ENCODE assay signal across 12 cellular contexts in genomic region chr11:110147965-110148709, GRCh38. TPM values are rescaled to one million over a fixed set of nuclear protein-coding genes. Genes with fewer than 3 reads are reported as not detected.
A peak's percentile ranks its signal among the peaks of the same experiment; 100 is the strongest.
DNase-seq lines count a peak whose midpoint lies in the region; ATAC-seq, FAIRE-seq and TF ChIP-seq lines count a peak whose summit lies in the region.
"Had no signal": no experiment of that assay in that cellular context is flagged by ENCODE, and none has a peak within 500 bp of the region (broad histone marks: within the 10 kb centered on the region; RNA-seq: fewer than 3 reads in every experiment).

No MANE protein-coding gene starts in this region.

- TF ChIP-seq CTCF in AG09319 (IDR thresholded peaks at IDR 0.05; ENCODE audit: low read depth, low read length) (no peak), body of pancreas (IDR thresholded peaks at IDR 0.05) (no peak), keratinocyte (optimal IDR thresholded peaks at IDR 0.05 in 1 of 3, IDR thresholded peaks at IDR 0.05 in 1 of 3, conservative IDR thresholded peaks at IDR 0.05 in 1 of 3; ENCODE audit: extremely low read depth in 1 of 3, insufficient read depth in 2 of 3, low read length in 3 of 3) (no peak), psoas muscle (IDR thresholded peaks at IDR 0.05) (no peak)

- intact Hi-C loops in body of pancreas (cut with DNase I) = no loop called here
- intact Hi-C loops in psoas muscle (cut with DNase I) = no loop called here

- dilution Hi-C loops in keratinocyte (cut with MboI; ENCODE audit: extremely low pct_ligation_motif_present, low sequenced_read_pairs) = no loop called here

- peak overlapping the region; percentile 14 for H3K27ac ChIP-seq in HUES48 (ENCODE audit: low read depth, low read length)
- no peak overlapping the region for H3K27ac ChIP-seq in body of pancreas
- H3K27ac ChIP-seq in keratinocyte (ENCODE audit: control insufficient read depth, insufficient read depth, low read length) = peak overlapping the region; percentile 35
- H3K27ac ChIP-seq in psoas muscle = no peak overlapping the region

- H3K9ac ChIP-seq in HUES48 (ENCODE audit: low read depth, low read length) (no peak overlapping the region), keratinocyte (ENCODE audit: control insufficient read depth, extremely low read depth, insufficient read depth, low read length) (no peak overlapping the region)

- no peak overlapping the region for H3K4me2 ChIP-seq in keratinocyte (ENCODE audit: control insufficient read depth, extremely low read depth, insufficient read depth, low read depth, low read length)

- no peak overlapping the region for H2AFZ ChIP-seq in keratinocyte (ENCODE audit: control insufficient read depth, low read length)

- H3K79me2 ChIP-seq in keratinocyte (ENCODE audit: control insufficient read depth, insufficient read depth, low read length) = peaks cover 41% of the 10 kb centered on the region

- DNase-seq in AG09319 (ENCODE audit: extremely low read depth, low read depth) (peak; percentile 28), body of pancreas (no peak), keratinocyte (ENCODE audit: low read depth, low spot score) (no peak), psoas muscle (no peak), ecto neural progenitor cell (ENCODE audit: low spot score) (no peak)
- no peak for DNase-seq in stimulated activated CD4-positive, alpha-beta T cell treated with anti-CD3 and anti-CD28 coated beads, Interleukin-2, amount 100 ng/mL, for 24 hours
- DNase-seq: activated naive CD4-positive, alpha-beta T cell treated with anti-CD3 and anti-CD28 coated beads, Interleukin-2, amount 10 ng/mL, durations not matched to agents 7 days and 5 days; NCI-H187 treated with DMSO at 0.1 percent for 48 hours; RPMI8226; stimulated activated naive CD8-positive, alpha-beta T cell treated with anti-CD3 and anti-CD28 coated beads, Interleukin-15, amount 100 ng/mL, for 72 hours had no signal

- no peak for TF ChIP-seq POLR2A in body of pancreas (IDR thresholded peaks at IDR 0.05)

- H4K20me1 ChIP-seq in keratinocyte (ENCODE audit: control insufficient read depth, extremely low read depth, insufficient read depth, low read length) = no peaks in the 10 kb centered on the region

- H3K9me1 ChIP-seq in keratinocyte (ENCODE audit: control insufficient read depth, extremely low read depth, insufficient read depth, low read length) = peaks cover 2% of the 10 kb centered on the region

- H3K4me3 ChIP-seq in HUES48 (ENCODE audit: low read depth, low read length) (no peak overlapping the region), body of pancreas (no peak overlapping the region), keratinocyte (ENCODE audit: control insufficient read depth in 2 of 3, extremely low read depth in 1 of 3, insufficient read depth in 2 of 3, low read depth in 1 of 3, low read length in 3 of 3) (no peak overlapping the region), psoas muscle (no peak overlapping the region)

- H3K4me1 ChIP-seq in HUES48 (ENCODE audit: control insufficient read depth, insufficient read depth, low read length) (peaks cover 10% of the 10 kb centered on the region; the same call in 1 of the 2 replicates), body of pancreas (no peaks in the 10 kb centered on the region), keratinocyte (ENCODE audit: control insufficient read depth, extremely low read depth, insufficient read depth, low read length) (peaks cover 21% of the 10 kb centered on the region), psoas muscle (peaks cover 18% of the 10 kb centered on the region)

- WGBS in body of pancreas, 2 donors = 57 to 75% methylated on average over 3 of the region's 3 CpGs
- 37 to 49% (median 37%) methylated on average over 3 of the region's 3 CpGs for WGBS in psoas muscle, 3 donors

- FAIRE-seq in keratinocyte (lab: Jason Lieb, UNC) = no peak

- H3K36me3 ChIP-seq in HUES48 (ENCODE audit: control insufficient read depth, insufficient read depth, low read length) (no peaks in the 10 kb centered on the region), body of pancreas (replicated peaks in 1 of 2; ENCODE audit: insufficient read depth in 1 of 2, low read depth in 2 of 2) (no peaks in the 10 kb centered on the region), keratinocyte (ENCODE audit: control insufficient read depth in 2 of 2, extremely low read depth in 1 of 2, insufficient read depth in 2 of 2, low read length in 2 of 2) (peaks cover 0 to 12% of the 10 kb centered on the region in 2 experiments), psoas muscle (ENCODE audit: insufficient read depth in 1 of 2, low read depth in 1 of 2) (peaks cover 0 to 3% of the 10 kb centered on the region in 2 donors)

- H3K9me3 ChIP-seq in HUES48 (ENCODE audit: control insufficient read depth, insufficient read depth, low read length) (no peaks in the 10 kb centered on the region), body of pancreas (no peaks in the 10 kb centered on the region), keratinocyte (ENCODE audit: control insufficient read depth, low read depth, low read length) (no peaks in the 10 kb centered on the region), psoas muscle (no peaks in the 10 kb centered on the region)

- no peaks in the 10 kb centered on the region for H3K27me3 ChIP-seq in HUES48 (ENCODE audit: control insufficient read depth, insufficient read depth, low read length)
- no peaks in the 10 kb centered on the region for H3K27me3 ChIP-seq in body of pancreas
- no peaks in the 10 kb centered on the region for H3K27me3 ChIP-seq in keratinocyte (ENCODE audit: control insufficient read depth, extremely low read depth, insufficient read depth, low read length)
- no peaks in the 10 kb centered on the region for H3K27me3 ChIP-seq in psoas muscle (ENCODE audit: insufficient read depth in 3 of 3, low read length in 2 of 3)

- ATAC-seq in body of pancreas = peak; percentile 18
- ATAC-seq in HG03520 (IDR thresholded peaks at IDR 0.05; ENCODE audit: unreplicated experiment) = no peak
- no peak for ATAC-seq in psoas muscle
- ATAC-seq: stimulated activated naive CD8-positive, alpha-beta T cell treated with anti-CD3 and anti-CD28 coated beads, Interleukin-15, amount 100 ng/mL, for 72 hours had no signal

RNA-seq across cellular contexts. Expression of gene ZC3H12C, which starts 54.9 kb away (rescaled TPM):
- total RNA-seq in body of pancreas = 1 to 10 TPM; 7.3 to 7.8 TPM
- 11.1 to 14.0 TPM (median 13.9 TPM) in 3 replicates for polyA plus RNA-seq in keratinocyte
- polyA plus RNA-seq in keratinocyte (2011; ENCODE audit: low read depth) = 2.5 TPM
- 4.6 and 6.9 TPM in 2 replicates for polyA plus RNA-seq in keratinocyte (2011; cell fraction: cytosol; rRNA removed)
- polyA plus RNA-seq in keratinocyte (2011; cell fraction: nucleus; rRNA removed) = 24.8 and 26.0 TPM in 2 replicates
- polyA plus RNA-seq in keratinocyte (2012; ENCODE audit: low replicate concordance) = 3.4 and 5.8 TPM in 2 replicates
- polyA minus RNA-seq in keratinocyte = 15.1 to 29.5 TPM (median 27.5 TPM) in 3 replicates
- 7.3 TPM for polyA minus RNA-seq in keratinocyte (2011; cell fraction: cytosol; rRNA and poly(A)+ RNA removed)
- 26.7 and 60.2 TPM in 2 replicates for polyA minus RNA-seq in keratinocyte (2011; cell fraction: nucleus; rRNA and poly(A)+ RNA removed)
- 10 to 100 TPM; 17.5 to 27.4 (median 20.7) TPM for total RNA-seq in psoas muscle
- polyA plus RNA-seq in psoas muscle = 1 to 10 TPM; 2.3 to 10.0 (median 2.5) TPM

Comparison
In these comparisons a context has a peak if more than half of its experiments do, and no peak if none do; other contexts are left out.
1. H3K27ac ChIP-seq: peak in HUES48 (single experiment) and keratinocyte (single experiment); none in body of pancreas (0 of 4) and psoas muscle (single experiment).